ENCODE assay signal across 8 cellular contexts in genomic region chr12:93591137-93591868, GRCh38. TPM values are rescaled to one million over a fixed set of nuclear protein-coding genes. Genes with fewer than 3 reads are reported as not detected.
A peak's percentile ranks its signal among the peaks of the same experiment; 100 is the strongest.
DNase-seq lines count a peak whose midpoint lies in the region; ATAC-seq, FAIRE-seq and TF ChIP-seq lines count a peak whose summit lies in the region.

No MANE protein-coding gene starts in this region.

- peak overlapping the region; percentile 91 for H3K4me2 ChIP-seq in astrocyte (ENCODE audit: low read length)

- peaks cover 2% of the 10 kb centered on the region for H3K4me1 ChIP-seq in astrocyte (ENCODE audit: insufficient read depth, low read length)
- peaks cover 1% of the 10 kb centered on the region for H3K4me1 ChIP-seq in right cardiac atrium (ENCODE audit: control insufficient read depth, insufficient read depth, low read length)

- H3K79me2 ChIP-seq in astrocyte (ENCODE audit: insufficient read depth, low read length): no peaks in the 10 kb centered on the region

- no peak for TF ChIP-seq CTCF in astrocyte (IDR thresholded peaks at IDR 0.05; ENCODE audit: insufficient read depth, low read depth, low read length)

- H3K36me3 Mint-ChIP-seq in astrocyte (ENCODE audit: low read depth, unreplicated experiment): no peaks in the 10 kb centered on the region

- peak overlapping the region; percentile 92 for H3K27ac Mint-ChIP-seq in astrocyte (ENCODE audit: unreplicated experiment)

- H3K4me3 Mint-ChIP-seq in astrocyte (ENCODE audit: unreplicated experiment): peak overlapping the region; percentile 88

- H3K27ac ChIP-seq in astrocyte (ENCODE audit: low read depth, low read length): peak overlapping the region; percentile 75
- peak overlapping the region; percentile 64 for H3K27ac ChIP-seq in right cardiac atrium (ENCODE audit: low read length)

- H3K9ac ChIP-seq in astrocyte (ENCODE audit: low read length): peak overlapping the region; percentile 90

- FAIRE-seq in astrocyte (lab: Jason Lieb, UNC): no peak

- no peaks in the 10 kb centered on the region for H3K9me3 Mint-ChIP-seq in astrocyte (ENCODE audit: unreplicated experiment)

- no peaks in the 10 kb centered on the region for H3K36me3 ChIP-seq in astrocyte (ENCODE audit: insufficient read depth, low read length)

- H3K4me3 ChIP-seq in astrocyte (ENCODE audit: insufficient read depth, low read depth, low read length) (peak overlapping the region; percentile 87), right cardiac atrium (ENCODE audit: low read length) (peak overlapping the region; percentile 32)

- no peaks in the 10 kb centered on the region for H4K20me1 ChIP-seq in astrocyte (ENCODE audit: insufficient read depth, low read length)

- peak; percentile 63 for DNase-seq in DMS114 treated with DMSO at 0.1 percent for 48 hours (lab: John Stamatoyannopoulos, UW; ENCODE audit: unreplicated experiment)
- DNase-seq in HT-29 (ENCODE audit: low spot score): peak; percentile 9
- DNase-seq in SIG-M5 (lab: John Stamatoyannopoulos, UW): peak; percentile 38
- DNase-seq in astrocyte (ENCODE audit: low read depth): peak; percentile 87
- DNase-seq in right cardiac atrium: peak; percentile 88 to 95 (median 93)
- DNase-seq in pons (ENCODE audit: low spot score): peak; percentile 72
- no peak for DNase-seq in NCI-H1694 treated with DMSO at 0.1 percent for 48 hours (lab: John Stamatoyannopoulos, UW)

- H3K27me3 ChIP-seq in astrocyte (ENCODE audit: insufficient read depth, low read length) (no peaks in the 10 kb centered on the region), right cardiac atrium (ENCODE audit: control insufficient read depth, insufficient read depth) (no peaks in the 10 kb centered on the region)

- ATAC-seq in GM21367 (IDR thresholded peaks at IDR 0.05; ENCODE audit: unreplicated experiment) (peak; percentile 76), right cardiac atrium (peak; percentile 98)

- no peaks in the 10 kb centered on the region for H3K27me3 Mint-ChIP-seq in astrocyte (ENCODE audit: low read depth, unreplicated experiment)

- no peaks in the 10 kb centered on the region for H3K9me3 ChIP-seq in astrocyte (ENCODE audit: insufficient read depth, low read depth, low read length)
- H3K9me3 ChIP-seq in right cardiac atrium (ENCODE audit: control insufficient read depth, low read length): no peaks in the 10 kb centered on the region

- intact Hi-C loops in right cardiac atrium (cut with DNase I): loop anchor here in 2 of 4 donors (5.0 to 10.0 kb wide), 2 partner anchors 73 to 146 kb away; no protein-coding TSS in a partner anchor

- 1% methylated on average over 37 of the region's 37 CpGs for WGBS in right cardiac atrium

- H2AFZ ChIP-seq in astrocyte (ENCODE audit: low read depth, low read length): peak overlapping the region; percentile 80

- H3K4me1 Mint-ChIP-seq in astrocyte (ENCODE audit: low read depth, unreplicated experiment): peaks cover 2% of the 10 kb centered on the region

RNA-seq across cellular contexts. Expression of gene SOCS2, which starts 18.8 kb away (rescaled TPM):
- total RNA-seq in HT-29 (2014; rRNA removed; shearing (Covaris generic)): 0.13 and 1.0 TPM in 2 replicates
- total RNA-seq in astrocyte (2.6 and 6.4 TPM in 2 replicates), right cardiac atrium (10 to 100 TPM; 11.3 to 19.1 (median 14.6) TPM)
- 16.9 TPM for polyA plus RNA-seq in right cardiac atrium
